In the genomic region with DNA sequence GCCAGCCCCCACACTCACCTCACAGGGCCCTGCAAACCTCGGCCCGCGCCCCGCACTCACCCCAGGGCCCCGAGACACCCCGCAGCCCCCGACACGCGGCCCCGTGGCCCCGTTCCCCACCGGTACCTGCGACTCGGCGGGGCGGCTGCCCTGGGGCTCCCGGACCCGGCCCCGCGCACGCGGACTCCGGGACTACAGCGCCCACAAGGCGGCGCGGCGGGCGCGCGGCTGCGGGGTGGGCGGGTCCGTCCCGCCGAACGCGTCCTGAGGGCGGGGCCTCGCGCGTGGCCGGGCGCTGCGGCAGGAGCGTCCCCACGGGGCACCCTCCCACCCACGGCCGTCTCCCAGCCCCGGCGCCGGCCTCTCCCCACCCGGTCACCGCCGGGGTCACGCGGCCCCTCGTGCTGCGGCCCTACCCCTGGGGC, we compare ENCODE assay signal across 1 cellular context.
A peak's percentile ranks its signal among the peaks of the same experiment; 100 is the strongest.
TF ChIP-seq lines count a peak whose summit lies in the region.

SLC19A1 (minus strand) TSS at position 199 of the 425 bp plus-strand sequence. CDS start 4,481 bp downstream, outside the sequence.

TF ChIP-seq in K562, 482 proteins besides CTCF, POLR2A, EP300 and RAD21 (continued from another document and continues in another):
- TF ChIP-seq, protein P1, sequence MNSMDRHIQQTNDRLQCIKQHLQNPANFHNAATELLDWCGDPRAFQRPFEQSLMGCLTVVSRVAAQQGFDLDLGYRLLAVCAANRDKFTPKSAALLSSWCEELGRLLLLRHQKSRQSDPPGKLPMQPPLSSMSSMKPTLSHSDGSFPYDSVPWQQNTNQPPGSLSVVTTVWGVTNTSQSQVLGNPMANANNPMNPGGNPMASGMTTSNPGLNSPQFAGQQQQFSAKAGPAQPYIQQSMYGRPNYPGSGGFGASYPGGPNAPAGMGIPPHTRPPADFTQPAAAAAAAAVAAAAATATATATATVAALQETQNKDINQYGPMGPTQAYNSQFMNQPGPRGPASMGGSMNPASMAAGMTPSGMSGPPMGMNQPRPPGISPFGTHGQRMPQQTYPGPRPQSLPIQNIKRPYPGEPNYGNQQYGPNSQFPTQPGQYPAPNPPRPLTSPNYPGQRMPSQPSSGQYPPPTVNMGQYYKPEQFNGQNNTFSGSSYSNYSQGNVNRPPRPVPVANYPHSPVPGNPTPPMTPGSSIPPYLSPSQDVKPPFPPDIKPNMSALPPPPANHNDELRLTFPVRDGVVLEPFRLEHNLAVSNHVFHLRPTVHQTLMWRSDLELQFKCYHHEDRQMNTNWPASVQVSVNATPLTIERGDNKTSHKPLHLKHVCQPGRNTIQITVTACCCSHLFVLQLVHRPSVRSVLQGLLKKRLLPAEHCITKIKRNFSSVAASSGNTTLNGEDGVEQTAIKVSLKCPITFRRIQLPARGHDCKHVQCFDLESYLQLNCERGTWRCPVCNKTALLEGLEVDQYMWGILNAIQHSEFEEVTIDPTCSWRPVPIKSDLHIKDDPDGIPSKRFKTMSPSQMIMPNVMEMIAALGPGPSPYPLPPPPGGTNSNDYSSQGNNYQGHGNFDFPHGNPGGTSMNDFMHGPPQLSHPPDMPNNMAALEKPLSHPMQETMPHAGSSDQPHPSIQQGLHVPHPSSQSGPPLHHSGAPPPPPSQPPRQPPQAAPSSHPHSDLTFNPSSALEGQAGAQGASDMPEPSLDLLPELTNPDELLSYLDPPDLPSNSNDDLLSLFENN (IDR thresholded peaks at IDR 0.05; ENCODE audit: low read depth in 2 of 2, low read length in 2 of 2): no peak
- TF ChIP-seq HMGN3 (IDR thresholded peaks at IDR 0.05; ENCODE audit: borderline replicate concordance, extremely low read depth, insufficient read length, low read depth, low read length) (peak; percentile 24), CBFA2T3 (IDR thresholded peaks at IDR 0.05) (no peak), POLR2H (tag; IDR thresholded peaks at IDR 0.05; ENCODE audit: low read depth) (no peak), ZNF274 (IDR thresholded peaks at IDR 0.05; ENCODE audit: borderline replicate concordance, low read depth, low read length) (no peak), ZBTB17 (CRISPR knock-in tag; IDR thresholded peaks at IDR 0.05) (no peak), ZNF699 (CRISPR knock-in tag; IDR thresholded peaks at IDR 0.05; ENCODE audit: insufficient replicate concordance) (no peak), CCNT2 (IDR thresholded peaks at IDR 0.05; ENCODE audit: borderline replicate concordance, extremely low read depth, insufficient read length, low read depth, low read length) (peak; percentile 25), ZNF589 (CRISPR knock-in tag; IDR thresholded peaks at IDR 0.05; ENCODE audit: low read depth) (no peak), LEF1 (IDR thresholded peaks at IDR 0.05) (no peak), NR0B1 (IDR thresholded peaks at IDR 0.05; ENCODE audit: partially characterized antibody) (no peak), CTCFL (IDR thresholded peaks at IDR 0.05; ENCODE audit: borderline replicate concordance, insufficient read depth, low read depth, low read length, poor library complexity, severe bottlenecking) (peak; percentile 94), ZNF212 (CRISPR knock-in tag; IDR thresholded peaks at IDR 0.05) (no peak), PHF8 (IDR thresholded peaks at IDR 0.05; ENCODE audit: borderline replicate concordance, low read length) (peak; percentile 60; the same call in 1 of the 2 replicates), RBM25 (IDR thresholded peaks at IDR 0.05; ENCODE audit: low read depth, low read length, severe bottlenecking) (no peak), NFIC (IDR thresholded peaks at IDR 0.05) (no peak), GTF2E2 (tag; IDR thresholded peaks at IDR 0.05) (no peak), TCF7 (IDR thresholded peaks at IDR 0.05; ENCODE audit: borderline replicate concordance) (no peak), XRCC3 (IDR thresholded peaks at IDR 0.05) (no peak), ZKSCAN1 (IDR thresholded peaks at IDR 0.05; ENCODE audit: low read depth, low read length) (no peak), CREB5 (CRISPR knock-in tag; IDR thresholded peaks at IDR 0.05) (no peak), HNRNPL (IDR thresholded peaks at IDR 0.05; ENCODE audit: low read depth, low read length) (no peak), MAZ (CRISPR knock-in tag; conservative IDR thresholded peaks at IDR 0.05 in 1 of 2, IDR thresholded peaks at IDR 0.05 in 1 of 2) (peak in 1 of 2 experiments; percentile 15; a peak in 1 of 4 replicates), CBFB (CRISPR knock-in tag; IDR thresholded peaks at IDR 0.05) (no peak), ZNF717 (CRISPR knock-in tag; IDR thresholded peaks at IDR 0.05) (no peak), IFI16 (CRISPR knock-in tag; IDR thresholded peaks at IDR 0.05) (no peak)
- TF ChIP-seq, protein P2, sequence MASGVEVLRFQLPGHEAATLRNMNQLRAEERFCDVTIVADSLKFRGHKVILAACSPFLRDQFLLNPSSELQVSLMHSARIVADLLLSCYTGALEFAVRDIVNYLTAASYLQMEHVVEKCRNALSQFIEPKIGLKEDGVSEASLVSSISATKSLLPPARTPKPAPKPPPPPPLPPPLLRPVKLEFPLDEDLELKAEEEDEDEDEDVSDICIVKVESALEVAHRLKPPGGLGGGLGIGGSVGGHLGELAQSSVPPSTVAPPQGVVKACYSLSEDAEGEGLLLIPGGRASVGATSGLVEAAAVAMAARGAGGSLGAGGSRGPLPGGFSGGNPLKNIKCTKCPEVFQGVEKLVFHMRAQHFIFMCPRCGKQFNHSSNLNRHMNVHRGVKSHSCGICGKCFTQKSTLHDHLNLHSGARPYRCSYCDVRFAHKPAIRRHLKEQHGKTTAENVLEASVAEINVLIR (CRISPR knock-in tag; IDR thresholded peaks at IDR 0.05): no peak
- TF ChIP-seq, protein P3, sequence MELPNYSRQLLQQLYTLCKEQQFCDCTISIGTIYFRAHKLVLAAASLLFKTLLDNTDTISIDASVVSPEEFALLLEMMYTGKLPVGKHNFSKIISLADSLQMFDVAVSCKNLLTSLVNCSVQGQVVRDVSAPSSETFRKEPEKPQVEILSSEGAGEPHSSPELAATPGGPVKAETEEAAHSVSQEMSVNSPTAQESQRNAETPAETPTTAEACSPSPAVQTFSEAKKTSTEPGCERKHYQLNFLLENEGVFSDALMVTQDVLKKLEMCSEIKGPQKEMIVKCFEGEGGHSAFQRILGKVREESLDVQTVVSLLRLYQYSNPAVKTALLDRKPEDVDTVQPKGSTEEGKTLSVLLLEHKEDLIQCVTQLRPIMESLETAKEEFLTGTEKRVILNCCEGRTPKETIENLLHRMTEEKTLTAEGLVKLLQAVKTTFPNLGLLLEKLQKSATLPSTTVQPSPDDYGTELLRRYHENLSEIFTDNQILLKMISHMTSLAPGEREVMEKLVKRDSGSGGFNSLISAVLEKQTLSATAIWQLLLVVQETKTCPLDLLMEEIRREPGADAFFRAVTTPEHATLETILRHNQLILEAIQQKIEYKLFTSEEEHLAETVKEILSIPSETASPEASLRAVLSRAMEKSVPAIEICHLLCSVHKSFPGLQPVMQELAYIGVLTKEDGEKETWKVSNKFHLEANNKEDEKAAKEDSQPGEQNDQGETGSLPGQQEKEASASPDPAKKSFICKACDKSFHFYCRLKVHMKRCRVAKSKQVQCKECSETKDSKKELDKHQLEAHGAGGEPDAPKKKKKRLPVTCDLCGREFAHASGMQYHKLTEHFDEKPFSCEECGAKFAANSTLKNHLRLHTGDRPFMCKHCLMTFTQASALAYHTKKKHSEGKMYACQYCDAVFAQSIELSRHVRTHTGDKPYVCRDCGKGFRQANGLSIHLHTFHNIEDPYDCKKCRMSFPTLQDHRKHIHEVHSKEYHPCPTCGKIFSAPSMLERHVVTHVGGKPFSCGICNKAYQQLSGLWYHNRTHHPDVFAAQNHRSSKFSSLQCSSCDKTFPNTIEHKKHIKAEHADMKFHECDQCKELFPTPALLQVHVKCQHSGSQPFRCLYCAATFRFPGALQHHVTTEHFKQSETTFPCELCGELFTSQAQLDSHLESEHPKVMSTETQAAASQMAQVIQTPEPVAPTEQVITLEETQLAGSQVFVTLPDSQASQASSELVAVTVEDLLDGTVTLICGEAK (IDR thresholded peaks at IDR 0.05): no peak
- TF ChIP-seq, protein P3 (CRISPR knock-in tag; IDR thresholded peaks at IDR 0.05): no peak
- TF ChIP-seq, protein P4, sequence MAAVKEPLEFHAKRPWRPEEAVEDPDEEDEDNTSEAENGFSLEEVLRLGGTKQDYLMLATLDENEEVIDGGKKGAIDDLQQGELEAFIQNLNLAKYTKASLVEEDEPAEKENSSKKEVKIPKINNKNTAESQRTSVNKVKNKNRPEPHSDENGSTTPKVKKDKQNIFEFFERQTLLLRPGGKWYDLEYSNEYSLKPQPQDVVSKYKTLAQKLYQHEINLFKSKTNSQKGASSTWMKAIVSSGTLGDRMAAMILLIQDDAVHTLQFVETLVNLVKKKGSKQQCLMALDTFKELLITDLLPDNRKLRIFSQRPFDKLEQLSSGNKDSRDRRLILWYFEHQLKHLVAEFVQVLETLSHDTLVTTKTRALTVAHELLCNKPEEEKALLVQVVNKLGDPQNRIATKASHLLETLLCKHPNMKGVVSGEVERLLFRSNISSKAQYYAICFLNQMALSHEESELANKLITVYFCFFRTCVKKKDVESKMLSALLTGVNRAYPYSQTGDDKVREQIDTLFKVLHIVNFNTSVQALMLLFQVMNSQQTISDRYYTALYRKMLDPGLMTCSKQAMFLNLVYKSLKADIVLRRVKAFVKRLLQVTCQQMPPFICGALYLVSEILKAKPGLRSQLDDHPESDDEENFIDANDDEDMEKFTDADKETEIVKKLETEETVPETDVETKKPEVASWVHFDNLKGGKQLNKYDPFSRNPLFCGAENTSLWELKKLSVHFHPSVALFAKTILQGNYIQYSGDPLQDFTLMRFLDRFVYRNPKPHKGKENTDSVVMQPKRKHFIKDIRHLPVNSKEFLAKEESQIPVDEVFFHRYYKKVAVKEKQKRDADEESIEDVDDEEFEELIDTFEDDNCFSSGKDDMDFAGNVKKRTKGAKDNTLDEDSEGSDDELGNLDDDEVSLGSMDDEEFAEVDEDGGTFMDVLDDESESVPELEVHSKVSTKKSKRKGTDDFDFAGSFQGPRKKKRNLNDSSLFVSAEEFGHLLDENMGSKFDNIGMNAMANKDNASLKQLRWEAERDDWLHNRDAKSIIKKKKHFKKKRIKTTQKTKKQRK (IDR thresholded peaks at IDR 0.05; ENCODE audit: borderline replicate concordance, low read depth, low read length): no peak
